Comparison of ENCODE assay signal across 11 cellular contexts in genomic region chr2:215657844-215658243, GRCh38.
DNase-seq lines count a peak whose midpoint lies in the region; ATAC-seq and TF ChIP-seq lines count a peak whose summit lies in the region.
"Had no signal": no experiment of that assay in that cellular context is flagged by ENCODE, and none has a peak within 500 bp of the region (broad histone marks: within the 10 kb centered on the region; RNA-seq: fewer than 3 reads in every experiment).

No MANE protein-coding gene starts in this region.

- no peaks in the 10 kb centered on the region for H4K20me1 ChIP-seq in smooth muscle cell (ENCODE audit: low read depth)

- H3K36me3 ChIP-seq in smooth muscle cell (ENCODE audit: low read depth), result no peaks in the 10 kb centered on the region

- no peaks in the 10 kb centered on the region for H3K9me3 ChIP-seq in smooth muscle cell (replicated peaks; ENCODE audit: low read depth)

- peak; percentile 79 for DNase-seq in H4 (ENCODE audit: low spot score)
- peak; percentile 90 for DNase-seq in amniotic stem cell (lab: John Stamatoyannopoulos, UW)
- DNase-seq in glomerular visceral epithelial cell (ENCODE audit: extremely low spot score), result peak; percentile 91
- no peak for DNase-seq in smooth muscle cell (lab: John Stamatoyannopoulos, UW; ENCODE audit: unreplicated experiment)
- no peak for DNase-seq in NCI-H2196 treated with DMSO at 0.1 percent for 48 hours (lab: John Stamatoyannopoulos, UW; ENCODE audit: unreplicated experiment)
- no peak for DNase-seq in activated naive CD4-positive, alpha-beta T cell treated with anti-CD3 and anti-CD28 coated beads, Interleukin-2, amount 50 U/mL, for 16 hours
- no peak for DNase-seq in NCI-H187 (lab: John Stamatoyannopoulos, UW)
- DNase-seq: GDM1, KBM-7, NCI-H82 had no signal

- TF ChIP-seq CTCF in smooth muscle cell (IDR thresholded peaks at IDR 0.05; ENCODE audit: borderline replicate concordance, insufficient read depth, poor library complexity, severe bottlenecking), result no peak

- H3K79me2 ChIP-seq in smooth muscle cell (ENCODE audit: low read depth), result no peaks in the 10 kb centered on the region

- no peak for ATAC-seq in HG03280 (IDR thresholded peaks at IDR 0.05; ENCODE audit: unreplicated experiment)

- peaks cover 29% of the 10 kb centered on the region for H3F3A ChIP-seq in smooth muscle cell (ENCODE audit: low read depth)

- H3K4me3 ChIP-seq in smooth muscle cell, result no peak overlapping the region

- peaks cover 11% of the 10 kb centered on the region for H3K4me1 ChIP-seq in smooth muscle cell (ENCODE audit: low read depth)

- no peaks in the 10 kb centered on the region for H3K27me3 ChIP-seq in smooth muscle cell (ENCODE audit: low read depth)

- peak overlapping the region; percentile 65 for H3K4me2 ChIP-seq in smooth muscle cell

- H3K27ac ChIP-seq in smooth muscle cell (ENCODE audit: low read depth), result peak overlapping the region; percentile 97

- WGBS in smooth muscle cell (ENCODE audit: low lambda C conversion rate), result 10% methylated on average over 5 of the region's 5 CpGs

- no peak overlapping the region for H2AFZ ChIP-seq in smooth muscle cell (ENCODE audit: low read depth)

- peak overlapping the region; percentile 67 for H3K9ac ChIP-seq in smooth muscle cell (ENCODE audit: low read depth)

Comparison
In these comparisons a context has a peak if more than half of its experiments do, and no peak if none do; other contexts are left out.
1. DNase-seq: peak in H4 (single experiment), amniotic stem cell (single experiment) and glomerular visceral epithelial cell (single experiment); none in smooth muscle cell (single experiment), NCI-H2196 treated with DMSO at 0.1 percent for 48 hours (single experiment), activated naive CD4-positive, alpha-beta T cell treated with anti-CD3 and anti-CD28 coated beads, Interleukin-2, amount 50 U/mL, for 16 hours (single experiment) and NCI-H187 (0 of 2).